ENCODE assay signal across 20 cellular contexts in the genomic region with DNA sequence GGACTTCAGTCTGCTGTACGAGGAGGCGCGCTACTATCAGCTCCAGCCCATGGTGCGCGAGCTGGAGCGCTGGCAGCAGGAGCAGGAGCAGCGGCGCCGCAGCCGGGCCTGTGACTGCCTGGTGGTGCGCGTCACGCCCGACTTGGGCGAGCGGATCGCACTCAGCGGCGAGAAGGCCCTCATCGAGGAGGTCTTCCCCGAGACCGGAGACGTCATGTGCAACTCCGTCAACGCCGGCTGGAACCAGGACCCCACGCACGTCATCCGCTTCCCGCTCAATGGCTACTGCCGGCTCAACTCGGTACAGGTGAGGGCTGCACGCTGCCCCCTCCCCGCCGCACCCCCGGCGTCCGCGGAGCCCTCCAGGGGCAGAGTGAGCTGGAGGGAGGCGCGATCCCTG.
"Had no signal": no experiment of that assay in that cellular context is flagged by ENCODE, and none has a peak within 500 bp of the region (broad histone marks: within the 10 kb centered on the region; RNA-seq: fewer than 3 reads in every experiment).

No MANE protein-coding gene starts in this region.

- H3K36me3 ChIP-seq: neural progenitor cell had no signal

- H3K4me1 ChIP-seq: neural progenitor cell had no signal

- H3K36me3 Mint-ChIP-seq: natural killer cell treated with Interleukin-12 subunit alpha and Interleukin-12 subunit beta and Interleukin-15 and Interleukin-18, amount 100 ng/mL, for 72 hours; stimulated activated effector memory CD8-positive, alpha-beta T cell treated with anti-CD3 and anti-CD28 coated beads, Interleukin-12 subunit alpha, Interleukin-12 subunit beta, amount 100 ng/mL, for 72 hours had no signal

- H3K27ac Mint-ChIP-seq: endodermal cell; natural killer cell treated with Interleukin-12 subunit alpha and Interleukin-12 subunit beta and Interleukin-15 and Interleukin-18, amount 100 ng/mL, for 72 hours; neural progenitor cell; stimulated activated naive CD8-positive, alpha-beta T cell treated with anti-CD3 and anti-CD28 coated beads, Interleukin-15, Interleukin-2, amounts not matched to agents 100 ng/mL and 50 ng/mL, for 24 hours had no signal

- H3K4me3 Mint-ChIP-seq: endodermal cell; natural killer cell treated with Interleukin-12 subunit alpha and Interleukin-12 subunit beta and Interleukin-15 and Interleukin-18, amount 100 ng/mL, for 72 hours; neural progenitor cell; stimulated activated effector memory CD8-positive, alpha-beta T cell treated with anti-CD3 and anti-CD28 coated beads, Interleukin-12 subunit alpha, Interleukin-12 subunit beta, amount 100 ng/mL, for 72 hours; stimulated activated naive CD8-positive, alpha-beta T cell treated with anti-CD3 and anti-CD28 coated beads, Interleukin-15, Interleukin-2, amounts not matched to agents 100 ng/mL and 50 ng/mL, for 24 hours had no signal

- H3K9me3 ChIP-seq: heart left ventricle, tibial artery, upper lobe of left lung, vagina had no signal

- H3K27me3 Mint-ChIP-seq: natural killer cell treated with Interleukin-12 subunit alpha and Interleukin-12 subunit beta and Interleukin-15 and Interleukin-18, amount 100 ng/mL, for 72 hours; stimulated activated naive CD8-positive, alpha-beta T cell treated with anti-CD3 and anti-CD28 coated beads, Interleukin-15, Interleukin-2, amounts not matched to agents 100 ng/mL and 50 ng/mL, for 24 hours had no signal

- H3K4me1 Mint-ChIP-seq: endodermal cell had no signal

- ATAC-seq: heart left ventricle; natural killer cell treated with Interleukin-12 subunit alpha and Interleukin-12 subunit beta and Interleukin-15 and Interleukin-18, amount 100 ng/mL, for 72 hours; stimulated activated effector memory CD8-positive, alpha-beta T cell treated with anti-CD3 and anti-CD28 coated beads, Interleukin-12 subunit alpha, Interleukin-12 subunit beta, amount 100 ng/mL, for 72 hours had no signal

- H3K27me3 ChIP-seq: heart left ventricle, neural progenitor cell, tibial artery, upper lobe of left lung, vagina had no signal

- DNase-seq: effector CD4-positive, alpha-beta T cell; endodermal cell; foreskin melanocyte; hippocampal formation; mesenchymal stem cell; midbrain; occipital lobe; stimulated activated CD4-positive, alpha-beta T cell treated with anti-CD3 and anti-CD28 coated beads, Interleukin-4, amount 100 ng/mL, for 1 hour; stimulated activated CD8-positive, alpha-beta memory T cell treated with anti-CD3 and anti-CD28 coated beads, Interleukin-4, amount 100 ng/mL, for 48 hours; upper lobe of left lung had no signal

- H3K4me2 ChIP-seq: neural progenitor cell, smooth muscle cell had no signal

- H3K4me3 ChIP-seq: coronary artery, heart left ventricle, lung, neural progenitor cell, smooth muscle cell, tibial artery, upper lobe of left lung, vagina had no signal

- H3K27ac ChIP-seq: coronary artery, heart left ventricle, neural progenitor cell, tibial artery, upper lobe of left lung, vagina had no signal

- H2AFZ ChIP-seq: neural progenitor cell had no signal

- H3K9me3 Mint-ChIP-seq: endodermal cell; natural killer cell treated with Interleukin-12 subunit alpha and Interleukin-12 subunit beta and Interleukin-15 and Interleukin-18, amount 100 ng/mL, for 72 hours; neural progenitor cell; stimulated activated effector memory CD8-positive, alpha-beta T cell treated with anti-CD3 and anti-CD28 coated beads, Interleukin-12 subunit alpha, Interleukin-12 subunit beta, amount 100 ng/mL, for 72 hours; stimulated activated naive CD8-positive, alpha-beta T cell treated with anti-CD3 and anti-CD28 coated beads, Interleukin-15, Interleukin-2, amounts not matched to agents 100 ng/mL and 50 ng/mL, for 24 hours had no signal
